In genomic region chr1:37261129-37261528, GRCh38 we compare ENCODE assay signal across 25 cellular contexts.
"Had no signal": no experiment of that assay in that cellular context is flagged by ENCODE, and none has a peak within 500 bp of the region (broad histone marks: within the 10 kb centered on the region; RNA-seq: fewer than 3 reads in every experiment).

No MANE protein-coding gene starts in this region.

- DNase-seq: colonic mucosa; cortex of kidney; effector CD8-positive, alpha-beta T cell; effector memory CD8-positive, alpha-beta T cell; endodermal cell; erythroblast; foreskin keratinocyte; head of caudate nucleus; heart right ventricle; hippocampal formation; left cardiac atrium; left lung; left ventricle myocardium superior; lower lobe of right lung; mesenchymal stem cell; midbrain; naive thymus-derived CD4-positive, alpha-beta T cell had no signal

- H3K4me3 ChIP-seq: colonic mucosa, gastroesophageal sphincter, heart right ventricle, left lung, lower lobe of right lung had no signal

- H3K27ac Mint-ChIP-seq: dendritic cell treated with granulocyte-macrophage colony-stimulating factor and Interleukin-4, amounts not matched to agents 40 ng/mL and 50 ng/mL, for 4 days; effector memory CD8-positive, alpha-beta T cell; endodermal cell; naive thymus-derived CD4-positive, alpha-beta T cell had no signal

- H3K9me3 ChIP-seq: colonic mucosa, left lung, lower lobe of right lung had no signal

- H3K36me3 ChIP-seq: colonic mucosa, gastroesophageal sphincter, heart right ventricle, left lung, lower lobe of right lung had no signal

- H3K9me3 Mint-ChIP-seq: dendritic cell treated with granulocyte-macrophage colony-stimulating factor and Interleukin-4, amounts not matched to agents 40 ng/mL and 50 ng/mL, for 4 days; endodermal cell had no signal

- H3K27ac ChIP-seq: colonic mucosa, epithelial cell of prostate, foreskin keratinocyte, gastroesophageal sphincter, heart right ventricle, left lung, lower lobe of right lung had no signal

- H3K4me3 Mint-ChIP-seq: dendritic cell treated with granulocyte-macrophage colony-stimulating factor and Interleukin-4, amounts not matched to agents 40 ng/mL and 50 ng/mL, for 4 days; effector memory CD8-positive, alpha-beta T cell; endodermal cell; naive thymus-derived CD4-positive, alpha-beta T cell had no signal

- H3K27me3 ChIP-seq: colonic mucosa, foreskin keratinocyte had no signal

- FAIRE-seq: endometrium, frontal cortex, islet of Langerhans, keratinocyte had no signal

- H3K4me1 Mint-ChIP-seq: naive thymus-derived CD4-positive, alpha-beta T cell had no signal

- ATAC-seq: effector memory CD8-positive, alpha-beta T cell; esophagus mucosa; foreskin keratinocyte; gastroesophageal sphincter; heart right ventricle; left cardiac atrium; left lung; left ventricle myocardium superior; lower lobe of right lung; naive thymus-derived CD4-positive, alpha-beta T cell had no signal

- H3K4me1 ChIP-seq: colonic mucosa, foreskin keratinocyte, gastroesophageal sphincter, heart right ventricle, left lung, lower lobe of right lung had no signal
